In the genomic region with DNA sequence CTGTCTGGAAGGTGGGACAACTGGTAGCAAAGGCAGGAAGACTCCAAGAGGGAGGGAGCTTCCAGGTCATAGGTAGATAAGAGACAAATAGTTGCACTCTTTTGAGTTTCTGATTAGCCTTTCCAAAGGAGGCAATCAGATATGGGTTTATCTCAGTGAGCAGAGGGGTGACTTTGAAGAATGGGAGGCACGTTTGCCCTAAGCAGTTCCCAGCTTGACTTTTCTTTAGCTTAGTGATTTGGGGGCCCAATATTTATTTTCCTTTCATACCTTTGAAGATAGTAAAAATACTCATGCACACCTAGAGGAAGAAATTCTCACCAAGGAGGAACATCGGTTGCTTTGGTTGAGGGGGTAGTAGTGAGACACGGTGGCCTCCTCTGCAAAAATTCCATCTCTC, we compare ENCODE assay signal across 11 cellular contexts.
"Had no signal": no experiment of that assay in that cellular context is flagged by ENCODE, and none has a peak within 500 bp of the region (broad histone marks: within the 10 kb centered on the region; RNA-seq: fewer than 3 reads in every experiment).

No MANE protein-coding gene starts in this region.

- H3K9me3 ChIP-seq: HAP-1 had no signal

- ATAC-seq: HCT116, HepG2 had no signal

- H2AFZ ChIP-seq: GM23248 had no signal

- H3K9ac ChIP-seq: GM23248, KMS-11 had no signal

- H3K4me3 ChIP-seq: GM23248, HAP-1 had no signal

- H3K4me1 Mint-ChIP-seq: IgD-negative memory B cell had no signal

- H3K36me3 ChIP-seq: HAP-1 had no signal

- H3K4me2 ChIP-seq: KMS-11 had no signal

- H3K4me3 Mint-ChIP-seq: HFFc6, IgD-negative memory B cell had no signal

- H3K27ac Mint-ChIP-seq: HFFc6, IgD-negative memory B cell had no signal

- H3K4me1 ChIP-seq: HAP-1 had no signal

- H3K36me3 Mint-ChIP-seq: IgD-negative memory B cell had no signal

- DNase-seq: GM23248, GOT3, H7, HFFc6, KBM-7 had no signal

- H3K27ac ChIP-seq: GM23248, HL-60, KMS-11 had no signal

- H3K27me3 Mint-ChIP-seq: IgD-negative memory B cell had no signal

- FAIRE-seq: HepG2 had no signal
